In the genomic region with DNA sequence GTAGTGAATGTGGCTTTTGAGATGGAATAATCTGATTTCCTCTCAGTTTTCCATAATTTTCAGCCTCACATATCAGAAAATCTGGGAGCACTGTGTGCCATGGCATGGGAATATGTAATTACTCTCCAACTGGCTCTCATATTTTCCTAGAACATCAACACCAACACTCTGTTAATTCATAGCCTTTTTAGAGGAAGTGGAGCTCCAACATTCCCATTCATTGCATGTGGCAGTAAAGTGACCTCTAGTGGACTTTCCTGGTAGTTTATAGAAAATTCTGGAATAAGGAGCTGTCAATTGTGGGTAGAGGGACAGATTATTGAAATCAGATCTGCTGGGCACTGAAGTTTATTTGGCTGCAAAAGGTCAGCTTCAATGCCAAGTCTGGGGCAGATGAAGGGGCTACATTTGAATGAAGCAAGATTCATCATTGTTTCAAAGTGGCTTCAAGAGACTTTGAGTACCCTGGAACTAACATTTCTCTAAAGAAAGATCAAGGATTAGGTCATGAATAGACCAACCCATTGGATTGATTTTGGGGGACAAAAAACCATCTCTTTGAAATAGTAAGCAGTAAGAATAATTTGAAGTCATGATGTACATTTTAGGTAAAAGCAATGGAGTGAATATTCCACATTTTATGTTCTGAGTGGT, we compare ENCODE assay signal across 8 cellular contexts. TPM values are rescaled to one million over a fixed set of nuclear protein-coding genes. Genes with fewer than 3 reads are reported as not detected.
DNase-seq lines count a peak whose midpoint lies in the region; ATAC-seq, FAIRE-seq and TF ChIP-seq lines count a peak whose summit lies in the region.

No MANE protein-coding gene starts in this region.

- peak overlapping the region; percentile 19 for H3K9ac ChIP-seq in ES-I3 (ENCODE audit: low read depth, low read length)
- H3K9ac ChIP-seq in astrocyte (ENCODE audit: low read length): no peak overlapping the region

- H3K36me3 ChIP-seq in ES-I3 (ENCODE audit: insufficient read depth, low read length) (no peaks in the 10 kb centered on the region), astrocyte (ENCODE audit: insufficient read depth, low read length) (no peaks in the 10 kb centered on the region)

- peak; percentile 81 for TF ChIP-seq CTCF in astrocyte (IDR thresholded peaks at IDR 0.05; ENCODE audit: insufficient read depth, low read depth, low read length)

- peak; percentile 74 for FAIRE-seq in astrocyte (lab: Jason Lieb, UNC)

- no peak overlapping the region for H2AFZ ChIP-seq in astrocyte (ENCODE audit: low read depth, low read length)

- H3K4me1 Mint-ChIP-seq in astrocyte (ENCODE audit: low read depth, unreplicated experiment): no peaks in the 10 kb centered on the region
- peaks cover 8% of the 10 kb centered on the region for H3K4me1 Mint-ChIP-seq in T-helper 17 cell

- H3K27me3 ChIP-seq in astrocyte (ENCODE audit: insufficient read depth, low read length): peaks cover 15% of the 10 kb centered on the region

- no peaks in the 10 kb centered on the region for H3K9me3 Mint-ChIP-seq in astrocyte (ENCODE audit: unreplicated experiment)

- H3K4me3 Mint-ChIP-seq in astrocyte (ENCODE audit: unreplicated experiment) (no peak overlapping the region), T-helper 17 cell (no peak overlapping the region)

- peaks cover 18% of the 10 kb centered on the region for H3K4me1 ChIP-seq in ES-I3 (ENCODE audit: insufficient read depth, low read length)
- H3K4me1 ChIP-seq in astrocyte (ENCODE audit: insufficient read depth, low read length): no peaks in the 10 kb centered on the region

- H3K36me3 Mint-ChIP-seq in astrocyte (ENCODE audit: low read depth, unreplicated experiment): no peaks in the 10 kb centered on the region
- H3K36me3 Mint-ChIP-seq in T-helper 17 cell (ENCODE audit: low read depth): peaks cover 7% of the 10 kb centered on the region

- H3K27me3 Mint-ChIP-seq in astrocyte (ENCODE audit: low read depth, unreplicated experiment) (no peaks in the 10 kb centered on the region), T-helper 17 cell (peaks cover 32% of the 10 kb centered on the region)

- H3K4me2 ChIP-seq in astrocyte (ENCODE audit: low read length): no peak overlapping the region

- no peaks in the 10 kb centered on the region for H4K20me1 ChIP-seq in astrocyte (ENCODE audit: insufficient read depth, low read length)

- no peak overlapping the region for H3K4me3 ChIP-seq in astrocyte (ENCODE audit: insufficient read depth, low read depth, low read length)

- no peaks in the 10 kb centered on the region for H3K9me3 ChIP-seq in ES-I3 (ENCODE audit: control insufficient read depth, insufficient read depth, low read length)
- H3K9me3 ChIP-seq in astrocyte (ENCODE audit: insufficient read depth, low read depth, low read length): no peaks in the 10 kb centered on the region
- H3K9me3 ChIP-seq in T-helper 17 cell (ENCODE audit: control insufficient read depth, low read length, poor library complexity, severe bottlenecking): no peaks in the 10 kb centered on the region

- no peak overlapping the region for H3K27ac ChIP-seq in astrocyte (ENCODE audit: low read depth, low read length)

- H3K79me2 ChIP-seq in astrocyte (ENCODE audit: insufficient read depth, low read length): no peaks in the 10 kb centered on the region

- DNase-seq in LoVo (ENCODE audit: low spot score) (peak; percentile 63), astrocyte (ENCODE audit: low read depth) (peak; percentile 34), kidney glomerular epithelial cell (lab: John Stamatoyannopoulos, UW) (peak; percentile 63), T-helper 17 cell (no peak)
- no peak for DNase-seq in activated CD4-positive, CD25-positive, alpha-beta regulatory T cell treated with anti-CD3 and anti-CD28 coated beads, Interleukin-2, amount 50 U/mL, for 72 hours

- H3K27ac Mint-ChIP-seq in astrocyte (ENCODE audit: unreplicated experiment): no peak overlapping the region
- H3K27ac Mint-ChIP-seq in T-helper 17 cell: no peak overlapping the region

- ATAC-seq in GM19397 (IDR thresholded peaks at IDR 0.05; ENCODE audit: unreplicated experiment): no peak
- no peak for ATAC-seq in GM18520 (IDR thresholded peaks at IDR 0.05; ENCODE audit: unreplicated experiment)
- ATAC-seq in T-helper 17 cell: no peak

RNA-seq across cellular contexts. Expression of a gene that starts 23.6 kb away (rescaled TPM):
- total RNA-seq in astrocyte: 4.3 and 5.4 TPM in 2 replicates
- total RNA-seq in T-helper 17 cell: 1 to 10 TPM; 1.6 to 2.2 TPM

Comparison
In these comparisons a context has a peak if more than half of its experiments do, and no peak if none do; other contexts are left out.
1. DNase-seq: peak in LoVo (single experiment), astrocyte (single experiment) and kidney glomerular epithelial cell (single experiment); none in activated CD4-positive, CD25-positive, alpha-beta regulatory T cell treated with anti-CD3 and anti-CD28 coated beads, Interleukin-2, amount 50 U/mL, for 72 hours (single experiment) and T-helper 17 cell (0 of 3).